8 cellular contexts compared by ENCODE assay signal in the genomic region with DNA sequence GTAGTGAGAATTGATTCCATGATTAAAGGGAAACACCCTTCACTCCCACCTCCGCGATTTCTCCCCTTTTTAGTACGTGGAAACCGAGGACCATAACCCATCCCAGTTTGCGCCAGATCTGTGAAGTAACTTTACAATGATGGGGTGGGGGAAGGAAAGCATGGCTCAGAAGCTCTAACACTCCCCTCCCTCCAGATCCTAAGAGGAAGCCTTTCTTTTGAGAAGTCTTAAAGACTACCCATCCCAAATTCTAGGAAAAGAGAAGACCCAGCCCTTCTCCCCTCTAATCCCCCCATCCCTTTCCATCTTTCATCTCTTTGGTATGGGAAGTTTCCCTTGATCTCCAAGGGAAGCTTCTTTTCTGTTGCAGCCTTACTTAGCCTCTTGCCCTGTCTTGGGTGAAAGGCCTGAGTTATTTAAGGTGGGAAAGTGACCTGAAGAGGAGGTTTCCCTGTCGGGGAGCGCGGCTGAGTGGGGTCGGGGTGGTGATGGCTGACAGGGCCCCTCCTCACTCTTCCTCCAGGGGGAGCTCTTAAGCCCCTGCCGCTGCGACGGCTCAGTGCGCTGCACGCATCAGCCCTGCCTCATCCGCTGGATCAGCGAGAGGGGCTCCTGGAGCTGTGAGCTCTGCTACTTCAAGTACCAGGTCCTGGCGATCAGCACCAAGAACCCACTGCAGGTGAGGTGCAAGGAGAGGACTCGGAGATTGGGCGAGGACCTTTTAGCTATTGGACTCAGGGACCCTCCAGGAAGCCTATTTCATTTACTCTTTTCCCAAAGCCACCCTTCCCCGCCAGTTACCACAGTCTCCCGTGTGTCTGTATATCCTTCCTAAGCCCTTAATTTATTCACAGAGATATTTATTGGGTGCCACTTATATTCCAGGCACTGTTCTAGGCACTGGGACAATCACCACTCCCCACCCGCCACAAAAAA. TPM values are rescaled to one million over a fixed set of nuclear protein-coding genes. Genes with fewer than 3 reads are reported as not detected.
A peak's percentile ranks its signal among the peaks of the same experiment; 100 is the strongest.
DNase-seq lines count a peak whose midpoint lies in the region; ATAC-seq lines count a peak whose summit lies in the region.

No MANE protein-coding gene starts in this region.

- peak; percentile 88 for DNase-seq in D341Med (ENCODE audit: low spot score)
- peak; percentile 72 for DNase-seq in SK-N-DZ (ENCODE audit: low spot score)
- DNase-seq in activated naive CD8-positive, alpha-beta T cell treated with anti-CD3 and anti-CD28 coated beads for 36 hours, result peak; percentile 78
- DNase-seq in islet precursor cell, result peak; percentile 88
- peak in 2 of 3 donors; percentile 39 to 56 for DNase-seq in stimulated activated CD4-positive, alpha-beta T cell treated with anti-CD3 and anti-CD28 coated beads, TNF-alpha, amount 100 ng/mL, for 1 hour (ENCODE audit: low read depth in 3 of 3, low spot score in 1 of 3)
- no peak for DNase-seq in Ammon's horn (ENCODE audit: low spot score)
- no peak for DNase-seq in KG1 (lab: John Stamatoyannopoulos, UW)

- H3K27me3 Mint-ChIP-seq in activated naive CD8-positive, alpha-beta T cell treated with anti-CD3 and anti-CD28 coated beads for 36 hours, result no peaks in the 10 kb centered on the region

- H3K4me3 Mint-ChIP-seq in activated naive CD8-positive, alpha-beta T cell treated with anti-CD3 and anti-CD28 coated beads for 36 hours, result peak overlapping the region; percentile 87

- peaks cover 39% of the 10 kb centered on the region for H3K4me1 Mint-ChIP-seq in activated naive CD8-positive, alpha-beta T cell treated with anti-CD3 and anti-CD28 coated beads for 36 hours

- H3K27ac Mint-ChIP-seq in activated naive CD8-positive, alpha-beta T cell treated with anti-CD3 and anti-CD28 coated beads for 36 hours, result peak overlapping the region; percentile 51

- no peaks in the 10 kb centered on the region for H3K9me3 Mint-ChIP-seq in activated naive CD8-positive, alpha-beta T cell treated with anti-CD3 and anti-CD28 coated beads for 36 hours

- peak; percentile 16 for ATAC-seq in HG02642 (IDR thresholded peaks at IDR 0.05; ENCODE audit: poor library complexity, unreplicated experiment)

- H3K36me3 Mint-ChIP-seq in activated naive CD8-positive, alpha-beta T cell treated with anti-CD3 and anti-CD28 coated beads for 36 hours, result peaks cover 25% of the 10 kb centered on the region

RNA-seq across cellular contexts. Expression of a gene that starts 1.8 kb away (rescaled TPM):
- 20.5 and 26.1 TPM in 2 replicates for polyA plus RNA-seq in SK-N-DZ (2014; cell fraction: cytosol; rRNA removed)
- 28.3 and 38.3 TPM in 2 replicates for polyA plus RNA-seq in SK-N-DZ (2014; cell fraction: nucleus; rRNA removed)
- total RNA-seq in activated naive CD8-positive, alpha-beta T cell treated with anti-CD3 and anti-CD28 coated beads for 36 hours, result 10 to 100 TPM; 18.2 to 19.2 TPM

RNA-seq across cellular contexts. Expression of a gene that starts 4.6 kb away (rescaled TPM):
- polyA plus RNA-seq in SK-N-DZ (2014; cell fraction: cytosol; rRNA removed), result 521 and 557 TPM in 2 replicates
- polyA plus RNA-seq in SK-N-DZ (2014; cell fraction: nucleus; rRNA removed), result 182 and 296 TPM in 2 replicates
- 100 to 1,000 TPM; 275 to 304 TPM for total RNA-seq in activated naive CD8-positive, alpha-beta T cell treated with anti-CD3 and anti-CD28 coated beads for 36 hours

RNA-seq across cellular contexts. Expression of a gene that starts 10.2 kb away (rescaled TPM):
- 2.3 and 4.5 TPM in 2 replicates for polyA plus RNA-seq in SK-N-DZ (2014; cell fraction: cytosol; rRNA removed)
- polyA plus RNA-seq in SK-N-DZ (2014; cell fraction: nucleus; rRNA removed), result 17.2 and 30.3 TPM in 2 replicates
- 10 to 100 TPM in 1 of 2 experiments, 1 to 10 TPM in 1; 9.6 to 12.0 TPM for total RNA-seq in activated naive CD8-positive, alpha-beta T cell treated with anti-CD3 and anti-CD28 coated beads for 36 hours

RNA-seq across cellular contexts. Expression of a gene that starts 11.8 kb away (rescaled TPM):
- 63.5 and 81.0 TPM in 2 replicates for polyA plus RNA-seq in SK-N-DZ (2014; cell fraction: cytosol; rRNA removed)
- polyA plus RNA-seq in SK-N-DZ (2014; cell fraction: nucleus; rRNA removed), result 30.2 and 42.0 TPM in 2 replicates
- total RNA-seq in activated naive CD8-positive, alpha-beta T cell treated with anti-CD3 and anti-CD28 coated beads for 36 hours, result 1 to 10 TPM; 5.7 TPM

RNA-seq across cellular contexts. Expression of a gene that starts 15.2 kb away (rescaled TPM):
- 9.8 and 11.7 TPM in 2 replicates for polyA plus RNA-seq in SK-N-DZ (2014; cell fraction: cytosol; rRNA removed)
- polyA plus RNA-seq in SK-N-DZ (2014; cell fraction: nucleus; rRNA removed), result 19.3 and 31.1 TPM in 2 replicates
- 10 to 100 TPM; 59.6 to 60.1 TPM for total RNA-seq in activated naive CD8-positive, alpha-beta T cell treated with anti-CD3 and anti-CD28 coated beads for 36 hours

Comparison
In these comparisons a context has a peak if more than half of its experiments do, and no peak if none do; other contexts are left out.
1. DNase-seq: peak in D341Med (single experiment), SK-N-DZ (single experiment), activated naive CD8-positive, alpha-beta T cell treated with anti-CD3 and anti-CD28 coated beads for 36 hours (single experiment), islet precursor cell (single experiment) and stimulated activated CD4-positive, alpha-beta T cell treated with anti-CD3 and anti-CD28 coated beads, TNF-alpha, amount 100 ng/mL, for 1 hour (2 of 3); none in Ammon's horn (single experiment) and KG1 (single experiment).